ENCODE assay signal across 1 cellular context in genomic region chr9:132411091-132411508, GRCh38.
TF ChIP-seq lines count a peak whose summit lies in the region.

No MANE protein-coding gene starts in this region.

TF ChIP-seq in IMR-90, 13 proteins besides CTCF, POLR2A, EP300 and RAD21:
- TF ChIP-seq NFE2L2 (IDR thresholded peaks at IDR 0.05; ENCODE audit: low read depth, low read length) (no peak), MAZ (IDR thresholded peaks at IDR 0.05; ENCODE audit: borderline replicate concordance, low read depth, low read length) (no peak), BHLHE40 (IDR thresholded peaks at IDR 0.05; ENCODE audit: low read depth, low read length) (no peak), CHD1 (IDR thresholded peaks at IDR 0.05; ENCODE audit: low read depth, low read length) (no peak), MXI1 (IDR thresholded peaks at IDR 0.05; ENCODE audit: borderline replicate concordance, low read depth, low read length) (no peak), RFX5 (IDR thresholded peaks at IDR 0.05; ENCODE audit: low read depth, low read length) (no peak), RCOR1 (IDR thresholded peaks at IDR 0.05; ENCODE audit: insufficient replicate concordance, low read length) (no peak), FOS (IDR thresholded peaks at IDR 0.05; ENCODE audit: low read depth, low read length) (no peak), SMC3 (IDR thresholded peaks at IDR 0.05; ENCODE audit: low read depth, low read length) (no peak), USF2 (IDR thresholded peaks at IDR 0.05; ENCODE audit: low read depth, low read length) (no peak), MAFK (IDR thresholded peaks at IDR 0.05; ENCODE audit: low read depth, low read length) (no peak), ELK1 (IDR thresholded peaks at IDR 0.05; ENCODE audit: borderline replicate concordance, low read depth, low read length) (no peak), CEBPB (IDR thresholded peaks at IDR 0.05; ENCODE audit: low read depth, low read length) (no peak)
